ENCODE assay signal across 27 cellular contexts in genomic region chr11:68223275-68223674, GRCh38.
"Had no signal": no experiment of that assay in that cellular context is flagged by ENCODE, and none has a peak within 500 bp of the region (broad histone marks: within the 10 kb centered on the region; RNA-seq: fewer than 3 reads in every experiment).

No MANE protein-coding gene starts in this region.

- H3K4me1 Mint-ChIP-seq: natural killer cell; nephron; stimulated activated effector memory CD8-positive, alpha-beta T cell treated with anti-CD3 and anti-CD28 coated beads, Interleukin-12 subunit alpha, Interleukin-12 subunit beta, amount 100 ng/mL, for 72 hours had no signal

- H3K4me3 ChIP-seq: neural progenitor cell, psoas muscle, right lobe of liver, sigmoid colon, stomach, thoracic aorta, thyroid gland, tibial nerve, upper lobe of left lung had no signal

- H3K9me3 ChIP-seq: psoas muscle, right lobe of liver, sigmoid colon, stomach, thoracic aorta, thyroid gland, tibial nerve, upper lobe of left lung had no signal

- H3K36me3 Mint-ChIP-seq: natural killer cell; neural progenitor cell; stimulated activated effector memory CD8-positive, alpha-beta T cell treated with anti-CD3 and anti-CD28 coated beads, Interleukin-12 subunit alpha, Interleukin-12 subunit beta, amount 100 ng/mL, for 72 hours; stimulated activated naive B cell treated with anti-CD40 and anti-IgM and Interleukin-4, amounts not matched to agents 10 μg/mL and 1 μg/mL and 100 μg/mL, for 72 hours had no signal

- FAIRE-seq: small intestine, urothelium cell line had no signal

- H3K27ac Mint-ChIP-seq: naive thymus-derived CD4-positive, alpha-beta T cell; natural killer cell; nephron; neural progenitor cell; progenitor cell of endocrine pancreas; stimulated activated effector memory CD8-positive, alpha-beta T cell treated with anti-CD3 and anti-CD28 coated beads, Interleukin-12 subunit alpha, Interleukin-12 subunit beta, amount 100 ng/mL, for 72 hours; stimulated activated naive B cell treated with anti-CD40 and anti-IgM and Interleukin-4, amounts not matched to agents 10 μg/mL and 1 μg/mL and 100 μg/mL, for 72 hours; stimulated activated naive CD8-positive, alpha-beta T cell treated with anti-CD3 and anti-CD28 coated beads, Interleukin-15, Interleukin-2, amounts not matched to agents 100 ng/mL and 50 ng/mL, for 24 hours had no signal

- H3K27me3 Mint-ChIP-seq: stimulated activated naive CD8-positive, alpha-beta T cell treated with anti-CD3 and anti-CD28 coated beads, Interleukin-15, Interleukin-2, amounts not matched to agents 100 ng/mL and 50 ng/mL, for 24 hours had no signal

- H3K27ac ChIP-seq: neural progenitor cell, parathyroid adenoma, psoas muscle, right lobe of liver, sigmoid colon, stomach, thoracic aorta, thyroid gland, tibial nerve, upper lobe of left lung had no signal

- H3K9ac ChIP-seq: neural progenitor cell, parathyroid adenoma had no signal

- H3K4me1 ChIP-seq: neural progenitor cell, parathyroid adenoma, psoas muscle, right lobe of liver, sigmoid colon, stomach, thyroid gland, tibial nerve, upper lobe of left lung had no signal

- H3K27me3 ChIP-seq: neural progenitor cell, right lobe of liver, sigmoid colon, stomach, thyroid gland, tibial nerve, upper lobe of left lung had no signal

- H2AFZ ChIP-seq: neural progenitor cell, parathyroid adenoma had no signal

- H3K36me3 ChIP-seq: neural progenitor cell, right lobe of liver, sigmoid colon, stomach, thoracic aorta, thyroid gland, tibial nerve, upper lobe of left lung had no signal

- H3K79me2 ChIP-seq: parathyroid adenoma had no signal

- H3K4me3 Mint-ChIP-seq: naive thymus-derived CD4-positive, alpha-beta T cell; natural killer cell; nephron; neural progenitor cell; stimulated activated effector memory CD8-positive, alpha-beta T cell treated with anti-CD3 and anti-CD28 coated beads, Interleukin-12 subunit alpha, Interleukin-12 subunit beta, amount 100 ng/mL, for 72 hours; stimulated activated naive B cell treated with anti-CD40 and anti-IgM and Interleukin-4, amounts not matched to agents 10 μg/mL and 1 μg/mL and 100 μg/mL, for 72 hours; stimulated activated naive CD8-positive, alpha-beta T cell treated with anti-CD3 and anti-CD28 coated beads, Interleukin-15, Interleukin-2, amounts not matched to agents 100 ng/mL and 50 ng/mL, for 24 hours had no signal

- ATAC-seq: naive thymus-derived CD4-positive, alpha-beta T cell; natural killer cell; psoas muscle; right cardiac atrium; right lobe of liver; stimulated activated effector memory CD8-positive, alpha-beta T cell treated with anti-CD3 and anti-CD28 coated beads, Interleukin-12 subunit alpha, Interleukin-12 subunit beta, amount 100 ng/mL, for 72 hours; stimulated activated naive B cell treated with anti-CD40 and anti-IgM and Interleukin-4, amounts not matched to agents 10 μg/mL and 1 μg/mL and 100 μg/mL, for 72 hours had no signal

- H3K4me2 ChIP-seq: neural progenitor cell had no signal

- DNase-seq: naive thymus-derived CD4-positive, alpha-beta T cell; natural killer cell; posterior cingulate gyrus; psoas muscle; right cardiac atrium; right lobe of liver; sigmoid colon; small intestine; stimulated activated CD4-positive, alpha-beta T cell treated with anti-CD3 and anti-CD28 coated beads, Interleukin-15, amount 100 ng/mL, for 24 hours; stimulated activated CD4-positive, alpha-beta T cell treated with anti-CD3 and anti-CD28 coated beads, Interleukin-2, amount 100 ng/mL, for 24 hours; stimulated activated CD4-positive, alpha-beta T cell treated with anti-CD3 and anti-CD28 coated beads, Interleukin-2, amount 100 ng/mL, for 48 hours; stimulated activated CD4-positive, alpha-beta T cell treated with anti-CD3 and anti-CD28 coated beads, Interleukin-4, amount 100 ng/mL, for 24 hours; stimulated activated naive B cell treated with anti-CD40 and anti-IgM and Interleukin-4, amounts not matched to agents 10 μg/mL and 1 μg/mL and 100 μg/mL, for 72 hours; stimulated activated naive CD4-positive, alpha-beta T cell treated with Interleukin-2 at 50 U/mL for 16 hours; stomach; thyroid gland; trophoblast cell; upper lobe of left lung had no signal

- H3K9me3 Mint-ChIP-seq: natural killer cell; stimulated activated effector memory CD8-positive, alpha-beta T cell treated with anti-CD3 and anti-CD28 coated beads, Interleukin-12 subunit alpha, Interleukin-12 subunit beta, amount 100 ng/mL, for 72 hours; stimulated activated naive B cell treated with anti-CD40 and anti-IgM and Interleukin-4, amounts not matched to agents 10 μg/mL and 1 μg/mL and 100 μg/mL, for 72 hours; stimulated activated naive CD8-positive, alpha-beta T cell treated with anti-CD3 and anti-CD28 coated beads, Interleukin-15, Interleukin-2, amounts not matched to agents 100 ng/mL and 50 ng/mL, for 24 hours had no signal
